Comparison of ENCODE assay signal across 1 cellular context in the genomic region with DNA sequence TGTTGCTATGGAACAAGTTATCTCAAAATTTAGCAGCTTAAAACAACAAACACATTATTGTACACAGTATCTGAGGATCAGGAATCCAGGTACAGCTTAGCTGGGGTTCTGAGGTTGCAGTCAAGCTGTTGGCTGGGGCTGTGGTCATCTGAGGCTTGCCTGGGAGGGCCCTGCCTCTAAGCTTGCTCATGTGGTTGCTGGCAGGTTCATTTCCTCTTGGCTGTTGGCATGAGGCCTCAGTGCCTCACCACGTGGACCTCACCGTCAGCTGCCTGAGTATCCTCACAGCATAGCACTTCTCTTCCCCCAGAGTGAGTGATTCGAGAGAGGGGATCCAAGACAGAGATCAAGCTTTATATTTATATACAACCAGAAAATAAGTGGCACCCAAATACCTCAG.
TF ChIP-seq lines count a peak whose summit lies in the region.

No MANE protein-coding gene starts in this region.

TF ChIP-seq in HepG2, 621 proteins besides CTCF, POLR2A, EP300 and RAD21:
- no peak for TF ChIP-seq BCL6 (CRISPR knock-in tag; IDR thresholded peaks at IDR 0.05)
- TF ChIP-seq ZEB1 (IDR thresholded peaks at IDR 0.05; ENCODE audit: insufficient replicate concordance, low read depth), result no peak
- no peak for TF ChIP-seq PRMT3 (CRISPR knock-in tag; IDR thresholded peaks at IDR 0.05; ENCODE audit: borderline replicate concordance, low read depth)
- TF ChIP-seq CBX1 (IDR thresholded peaks at IDR 0.05; ENCODE audit: low read depth), result no peak
- no peak for TF ChIP-seq TARDBP (CRISPR knock-in tag; IDR thresholded peaks at IDR 0.05)
- no peak for TF ChIP-seq ATF7-NPFF (CRISPR knock-in tag; IDR thresholded peaks at IDR 0.05; ENCODE audit: low read depth)
- no peak for TF ChIP-seq JUN (CRISPR knock-in tag; IDR thresholded peaks at IDR 0.05)
- no peak for TF ChIP-seq RFX3 (CRISPR knock-in tag; IDR thresholded peaks at IDR 0.05)
TF ChIP-seq in HepG2: peak in this region for 0.
